Comparison of ENCODE assay signal across 13 cellular contexts in the genomic region with DNA sequence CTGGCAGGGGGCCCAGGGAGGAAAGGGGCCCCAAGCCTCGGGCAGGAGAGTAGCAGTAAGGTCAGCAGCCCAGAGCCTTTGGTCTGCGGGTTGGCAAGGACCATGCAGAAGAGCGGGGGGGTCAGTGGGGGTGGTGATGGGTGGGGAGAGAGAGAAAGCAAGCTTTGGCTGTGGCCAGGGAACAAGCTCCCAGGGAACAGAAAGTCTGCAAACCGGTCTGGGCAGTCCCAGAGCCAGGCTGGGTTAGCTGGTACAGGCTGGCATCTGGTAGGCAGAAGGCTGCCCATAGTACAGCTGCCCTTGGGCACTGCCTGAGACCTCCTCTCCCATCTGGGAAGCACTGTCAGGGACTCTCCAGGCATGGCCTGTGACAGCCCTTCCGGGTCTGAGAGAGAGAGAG. TPM values are rescaled to one million over a fixed set of nuclear protein-coding genes. Genes with fewer than 3 reads are reported as not detected.
DNase-seq lines count a peak whose midpoint lies in the region; ATAC-seq, FAIRE-seq and TF ChIP-seq lines count a peak whose summit lies in the region.
"Had no signal": no experiment of that assay in that cellular context is flagged by ENCODE, and none has a peak within 500 bp of the region (broad histone marks: within the 10 kb centered on the region; RNA-seq: fewer than 3 reads in every experiment).

No MANE protein-coding gene starts in this region.

- H3K36me3 ChIP-seq in PC-9 (ENCODE audit: low read depth): no peaks in the 10 kb centered on the region
- H3K36me3 ChIP-seq in mucosa of rectum (ENCODE audit: control insufficient read depth in 2 of 2, insufficient read depth in 2 of 2, low read length in 2 of 2): no peaks in the 10 kb centered on the region
- H3K36me3 ChIP-seq: BE2C, cardiac muscle cell had no signal

- peaks cover 46% of the 10 kb centered on the region for H3F3A ChIP-seq in PC-9 (ENCODE audit: insufficient read depth, low read depth)

- peak overlapping the region; percentile 69 for H3K4me2 ChIP-seq in PC-9

- no peaks in the 10 kb centered on the region for H3K79me2 ChIP-seq in PC-9 (ENCODE audit: low read depth)

- POLR2A ChIA-PET in PC-9 (lab: Charles Lee; ENCODE audit: unreplicated experiment): interaction anchor here (0.6 to 0.7 kb wide), 3 partner anchors 45 to 1908 kb away, joined by 3 to 12 read pairs (median 6); no protein-coding TSS in a partner anchor

- H3K27ac ChIP-seq in PC-9 (peak overlapping the region; percentile 64), mucosa of rectum (ENCODE audit: low read depth in 2 of 2, low read length in 2 of 2) (peak overlapping the region; percentile 61 to 77)
- H3K27ac ChIP-seq: cardiac muscle cell had no signal

- no peak overlapping the region for H3K27ac Mint-ChIP-seq in osteocyte (ENCODE audit: unreplicated experiment)

- CTCF ChIA-PET in PC-9 (lab: Charles Lee): interaction anchor here (1.4 kb wide), 1 partner anchor 14 kb away, joined by 11 read pairs; no protein-coding TSS in a partner anchor

- H3K9me2 ChIP-seq in PC-9 (ENCODE audit: insufficient read depth): no peaks in the 10 kb centered on the region

- H4K20me1 ChIP-seq in PC-9 (ENCODE audit: insufficient read depth): no peaks in the 10 kb centered on the region

- peaks cover 20% of the 10 kb centered on the region for H3K4me1 Mint-ChIP-seq in osteocyte (ENCODE audit: unreplicated experiment)

- DNase-seq in AG10803 (ENCODE audit: low read depth) (peak; percentile 29), PC-9 (peak; percentile 94 to 95), fibroblast of the aortic adventitia (ENCODE audit: low read depth) (peak; percentile 69), GM12891 (ENCODE audit: insufficient read length, low spot score) (no peak), osteocyte (ENCODE audit: extremely low spot score, unreplicated experiment) (no peak), NCI-H1694 (lab: John Stamatoyannopoulos, UW) (no peak)
- DNase-seq: BE2C, NCI-H1436, SHP77 treated with DMSO at 0.1 percent for 48 hours had no signal

- H3K9ac ChIP-seq in mucosa of rectum (ENCODE audit: low read depth in 1 of 2, low read length in 2 of 2): no peak overlapping the region

- no peak overlapping the region for H3K4me3 Mint-ChIP-seq in osteocyte (ENCODE audit: unreplicated experiment)

- H3K9me3 ChIP-seq in PC-9 (ENCODE audit: insufficient read depth, low read depth) (no peaks in the 10 kb centered on the region), mucosa of rectum (ENCODE audit: control insufficient read depth in 2 of 2, low read length in 2 of 2) (no peaks in the 10 kb centered on the region)
- H3K9me3 ChIP-seq: BE2C had no signal

- TF ChIP-seq POLR2A in GM12891 (IDR thresholded peaks at IDR 0.05; ENCODE audit: low read depth, low read length): no peak

- intact Hi-C loops in PC-9 (cut with micrococcal nuclease; ENCODE audit: unreplicated experiment): loop anchor here (1.0 kb wide), 1 partner anchor 14 kb away; no protein-coding TSS in a partner anchor

- no peak for TF ChIP-seq CTCF in AG10803 (conservative IDR thresholded peaks at IDR 0.05; ENCODE audit: low read length)
- TF ChIP-seq CTCF in PC-9 (conservative IDR thresholded peaks at IDR 0.05): no peak
- no peak for TF ChIP-seq CTCF in fibroblast of the aortic adventitia (IDR thresholded peaks at IDR 0.05; ENCODE audit: insufficient read depth, low read length)
- no peak for TF ChIP-seq CTCF in osteocyte (IDR thresholded peaks at IDR 0.05)

- no peaks in the 10 kb centered on the region for H3K9me3 Mint-ChIP-seq in osteocyte (ENCODE audit: unreplicated experiment)

- BruUV-seq in PC-9 (replicated peaks; lab: Mats Ljungman, UMichigan): no TSS peak

- ATAC-seq in HG02970 (IDR thresholded peaks at IDR 0.05; ENCODE audit: low FRiP score, unreplicated experiment): no peak
- ATAC-seq: GM12878 had no signal

- H3K4me3 ChIP-seq in AG10803 (ENCODE audit: low read length) (no peak overlapping the region), PC-9 (no peak overlapping the region), fibroblast of the aortic adventitia (ENCODE audit: low read depth, low read length) (no peak overlapping the region), mucosa of rectum (ENCODE audit: low read length in 2 of 2) (no peak overlapping the region)
- H3K4me3 ChIP-seq: cardiac muscle cell, GM12878 had no signal

- H3K27me3 Mint-ChIP-seq in osteocyte (ENCODE audit: unreplicated experiment): peaks cover 8% of the 10 kb centered on the region

- FAIRE-seq in GM12891 (lab: Jason Lieb, UNC): no peak
- FAIRE-seq: GM12878 had no signal

- no peak overlapping the region for H2AFZ ChIP-seq in PC-9

- H3K27me3 ChIP-seq in PC-9 (ENCODE audit: insufficient read depth, low read depth) (no peaks in the 10 kb centered on the region), mucosa of rectum (ENCODE audit: control insufficient read depth in 2 of 2, insufficient read depth in 2 of 2, low read length in 2 of 2) (no peaks in the 10 kb centered on the region)
- H3K27me3 ChIP-seq: BE2C, cardiac muscle cell had no signal

- no peaks in the 10 kb centered on the region for H3K36me3 Mint-ChIP-seq in osteocyte (ENCODE audit: unreplicated experiment)

- peaks cover 68% of the 10 kb centered on the region for H3K4me1 ChIP-seq in PC-9 (replicated peaks; ENCODE audit: insufficient read depth)
- peaks cover 0 to 26% of the 10 kb centered on the region in 2 donors for H3K4me1 ChIP-seq in mucosa of rectum (ENCODE audit: control insufficient read depth in 2 of 2, insufficient read depth in 2 of 2, low read length in 2 of 2)

TF ChIP-seq in GM12891, 5 proteins besides CTCF, POLR2A, EP300 and RAD21:
- TF ChIP-seq SPI1 (IDR thresholded peaks at IDR 0.05; ENCODE audit: low read depth, low read length) (no peak), POU2F2 (IDR thresholded peaks at IDR 0.05; ENCODE audit: low read depth, low read length) (no peak), TAF1 (IDR thresholded peaks at IDR 0.05; ENCODE audit: low read depth, low read length) (no peak), POLR2AphosphoS5 (IDR thresholded peaks at IDR 0.05; ENCODE audit: low read depth, low read length) (no peak), PAX5 (IDR thresholded peaks at IDR 0.05; ENCODE audit: insufficient read depth, low read length, severe bottlenecking) (no peak)

RNA-seq across cellular contexts. Expression of gene EPB41L4B, which starts 10.5 kb away (rescaled TPM):
- total RNA-seq in PC-9 (2021) (4.2 and 5.0 TPM in 2 replicates), fibroblast of the aortic adventitia (ENCODE audit: low replicate concordance) (0.08 and 1.8 TPM in 2 replicates), osteocyte (17.3 and 19.3 TPM in 2 replicates)
- polyA plus RNA-seq in GM12891 (2012; ENCODE audit: low read depth, missing spikeins): 1.2 TPM

Comparison
In these comparisons a context has a peak if more than half of its experiments do, and no peak if none do; other contexts are left out.
1. DNase-seq: peak in AG10803 (single experiment), PC-9 (2 of 2) and fibroblast of the aortic adventitia (single experiment); none in GM12891 (single experiment), osteocyte (single experiment) and NCI-H1694 (single experiment).